1 cellular context compared by ENCODE assay signal in the genomic region with DNA sequence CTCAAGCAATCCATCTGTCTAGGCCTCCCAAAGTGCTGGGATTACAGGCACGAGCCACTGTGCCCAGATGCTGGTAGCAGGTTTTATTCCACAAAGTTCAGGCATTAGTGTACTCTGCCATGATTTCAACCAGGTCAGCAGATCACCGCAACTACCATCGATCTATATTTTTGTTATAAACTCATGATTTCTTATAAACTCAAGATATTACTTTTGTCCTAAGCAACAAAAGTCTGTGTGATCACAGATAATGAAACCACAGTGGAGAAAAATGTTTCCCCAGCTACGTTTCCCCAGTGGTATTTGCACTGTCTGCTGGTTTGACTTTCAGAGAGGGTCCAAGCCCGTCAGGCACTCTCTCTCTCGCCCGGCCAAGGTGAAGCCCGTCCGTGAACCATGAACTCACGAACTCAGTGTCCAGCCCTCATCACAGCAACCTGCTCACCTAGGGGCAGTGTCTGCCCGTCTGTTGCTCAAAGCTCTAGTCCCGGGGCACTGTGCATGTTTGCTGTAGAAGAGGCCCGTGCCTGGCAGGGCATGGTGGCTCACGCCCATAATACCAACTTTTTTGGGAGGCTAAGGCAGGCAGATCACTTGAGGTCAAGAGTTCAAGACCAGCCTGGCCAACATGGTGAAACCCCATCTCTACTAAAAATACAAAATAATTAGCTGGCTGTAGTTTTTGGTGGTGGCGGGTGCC.
TF ChIP-seq lines count a peak whose summit lies in the region.

No MANE protein-coding gene starts in this region.

TF ChIP-seq in HepG2, 621 proteins besides CTCF, POLR2A, EP300 and RAD21 (continued from another document and continues in another):
- TF ChIP-seq ZNF496 (CRISPR knock-in tag; IDR thresholded peaks at IDR 0.05; ENCODE audit: insufficient replicate concordance), result no peak
- TF ChIP-seq ZNF660 (CRISPR knock-in tag; IDR thresholded peaks at IDR 0.05; ENCODE audit: borderline replicate concordance, low read depth), result no peak
- no peak; the same call in 1 of the 2 replicates for TF ChIP-seq MYPOP (CRISPR knock-in tag; IDR thresholded peaks at IDR 0.05)
- peak; percentile 99 for TF ChIP-seq HNF4A (CRISPR knock-in tag; IDR thresholded peaks at IDR 0.05)
- peak; percentile 88; the same call in 1 of the 2 replicates for TF ChIP-seq FOXC1 (CRISPR knock-in tag; IDR thresholded peaks at IDR 0.05; ENCODE audit: borderline replicate concordance)
- no peak for TF ChIP-seq ZNF589 (CRISPR knock-in tag; conservative IDR thresholded peaks at IDR 0.05)
- TF ChIP-seq, protein P1, sequence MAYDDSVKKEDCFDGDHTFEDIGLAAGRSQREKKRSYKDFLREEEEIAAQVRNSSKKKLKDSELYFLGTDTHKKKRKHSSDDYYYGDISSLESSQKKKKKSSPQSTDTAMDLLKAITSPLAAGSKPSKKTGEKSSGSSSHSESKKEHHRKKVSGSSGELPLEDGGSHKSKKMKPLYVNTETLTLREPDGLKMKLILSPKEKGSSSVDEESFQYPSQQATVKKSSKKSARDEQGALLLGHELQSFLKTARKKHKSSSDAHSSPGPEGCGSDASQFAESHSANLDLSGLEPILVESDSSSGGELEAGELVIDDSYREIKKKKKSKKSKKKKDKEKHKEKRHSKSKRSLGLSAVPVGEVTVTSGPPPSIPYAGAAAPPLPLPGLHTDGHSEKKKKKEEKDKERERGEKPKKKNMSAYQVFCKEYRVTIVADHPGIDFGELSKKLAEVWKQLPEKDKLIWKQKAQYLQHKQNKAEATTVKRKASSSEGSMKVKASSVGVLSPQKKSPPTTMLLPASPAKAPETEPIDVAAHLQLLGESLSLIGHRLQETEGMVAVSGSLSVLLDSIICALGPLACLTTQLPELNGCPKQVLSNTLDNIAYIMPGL (CRISPR knock-in tag; IDR thresholded peaks at IDR 0.05; ENCODE audit: borderline replicate concordance in 1 of 2, low read depth in 1 of 2), result peak in 1 of 2 experiments; percentile 70; a peak in 2 of 4 replicates
- peak; percentile 64 for TF ChIP-seq ZFP90 (CRISPR knock-in tag; IDR thresholded peaks at IDR 0.05; ENCODE audit: borderline replicate concordance)
- peak; percentile 79; the same call in 1 of the 2 replicates for TF ChIP-seq ZNF761 (CRISPR knock-in tag; conservative IDR thresholded peaks at IDR 0.05)
- TF ChIP-seq DNMT1 (CRISPR knock-in tag; IDR thresholded peaks at IDR 0.05), result no peak
- TF ChIP-seq ZKSCAN8 (CRISPR knock-in tag; IDR thresholded peaks at IDR 0.05; ENCODE audit: borderline replicate concordance), result no peak
- TF ChIP-seq YY1 (IDR thresholded peaks at IDR 0.05; ENCODE audit: insufficient read depth, insufficient replicate concordance, low read depth, low read length), result peak; percentile 35
- TF ChIP-seq RBM22 (optimal IDR thresholded peaks at IDR 0.05; ENCODE audit: low read length), result no peak
- peak; percentile 18 for TF ChIP-seq IKZF4 (CRISPR knock-in tag; IDR thresholded peaks at IDR 0.05; ENCODE audit: borderline replicate concordance, low read depth, not compliant biosample characterization)
- TF ChIP-seq ZNF652 (CRISPR knock-in tag; IDR thresholded peaks at IDR 0.05; ENCODE audit: borderline replicate concordance, low read depth), result no peak
- peak; percentile 80 for TF ChIP-seq KDM2A (CRISPR knock-in tag; IDR thresholded peaks at IDR 0.05; ENCODE audit: borderline replicate concordance, low read depth)
- TF ChIP-seq ADNP (CRISPR knock-in tag; IDR thresholded peaks at IDR 0.05), result peak; percentile 91
- TF ChIP-seq SMAD9 (CRISPR knock-in tag; IDR thresholded peaks at IDR 0.05), result no peak
- no peak for TF ChIP-seq TCF12 (IDR thresholded peaks at IDR 0.05)
- TF ChIP-seq TCF12 (CRISPR knock-in tag; IDR thresholded peaks at IDR 0.05), result no peak
- TF ChIP-seq, protein P2, sequence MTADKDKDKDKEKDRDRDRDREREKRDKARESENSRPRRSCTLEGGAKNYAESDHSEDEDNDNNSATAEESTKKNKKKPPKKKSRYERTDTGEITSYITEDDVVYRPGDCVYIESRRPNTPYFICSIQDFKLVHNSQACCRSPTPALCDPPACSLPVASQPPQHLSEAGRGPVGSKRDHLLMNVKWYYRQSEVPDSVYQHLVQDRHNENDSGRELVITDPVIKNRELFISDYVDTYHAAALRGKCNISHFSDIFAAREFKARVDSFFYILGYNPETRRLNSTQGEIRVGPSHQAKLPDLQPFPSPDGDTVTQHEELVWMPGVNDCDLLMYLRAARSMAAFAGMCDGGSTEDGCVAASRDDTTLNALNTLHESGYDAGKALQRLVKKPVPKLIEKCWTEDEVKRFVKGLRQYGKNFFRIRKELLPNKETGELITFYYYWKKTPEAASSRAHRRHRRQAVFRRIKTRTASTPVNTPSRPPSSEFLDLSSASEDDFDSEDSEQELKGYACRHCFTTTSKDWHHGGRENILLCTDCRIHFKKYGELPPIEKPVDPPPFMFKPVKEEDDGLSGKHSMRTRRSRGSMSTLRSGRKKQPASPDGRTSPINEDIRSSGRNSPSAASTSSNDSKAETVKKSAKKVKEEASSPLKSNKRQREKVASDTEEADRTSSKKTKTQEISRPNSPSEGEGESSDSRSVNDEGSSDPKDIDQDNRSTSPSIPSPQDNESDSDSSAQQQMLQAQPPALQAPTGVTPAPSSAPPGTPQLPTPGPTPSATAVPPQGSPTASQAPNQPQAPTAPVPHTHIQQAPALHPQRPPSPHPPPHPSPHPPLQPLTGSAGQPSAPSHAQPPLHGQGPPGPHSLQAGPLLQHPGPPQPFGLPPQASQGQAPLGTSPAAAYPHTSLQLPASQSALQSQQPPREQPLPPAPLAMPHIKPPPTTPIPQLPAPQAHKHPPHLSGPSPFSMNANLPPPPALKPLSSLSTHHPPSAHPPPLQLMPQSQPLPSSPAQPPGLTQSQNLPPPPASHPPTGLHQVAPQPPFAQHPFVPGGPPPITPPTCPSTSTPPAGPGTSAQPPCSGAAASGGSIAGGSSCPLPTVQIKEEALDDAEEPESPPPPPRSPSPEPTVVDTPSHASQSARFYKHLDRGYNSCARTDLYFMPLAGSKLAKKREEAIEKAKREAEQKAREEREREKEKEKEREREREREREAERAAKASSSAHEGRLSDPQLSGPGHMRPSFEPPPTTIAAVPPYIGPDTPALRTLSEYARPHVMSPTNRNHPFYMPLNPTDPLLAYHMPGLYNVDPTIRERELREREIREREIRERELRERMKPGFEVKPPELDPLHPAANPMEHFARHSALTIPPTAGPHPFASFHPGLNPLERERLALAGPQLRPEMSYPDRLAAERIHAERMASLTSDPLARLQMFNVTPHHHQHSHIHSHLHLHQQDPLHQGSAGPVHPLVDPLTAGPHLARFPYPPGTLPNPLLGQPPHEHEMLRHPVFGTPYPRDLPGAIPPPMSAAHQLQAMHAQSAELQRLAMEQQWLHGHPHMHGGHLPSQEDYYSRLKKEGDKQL (CRISPR knock-in tag; IDR thresholded peaks at IDR 0.05; ENCODE audit: low read depth), result peak; percentile 26; the same call in 1 of the 2 replicates
- no peak for TF ChIP-seq SOX6 (IDR thresholded peaks at IDR 0.05)
- TF ChIP-seq SOX6 (CRISPR knock-in tag; IDR thresholded peaks at IDR 0.05), result peak; percentile 82
- no peak for TF ChIP-seq ZBTB21 (CRISPR knock-in tag; IDR thresholded peaks at IDR 0.05)
- TF ChIP-seq, protein P3, sequence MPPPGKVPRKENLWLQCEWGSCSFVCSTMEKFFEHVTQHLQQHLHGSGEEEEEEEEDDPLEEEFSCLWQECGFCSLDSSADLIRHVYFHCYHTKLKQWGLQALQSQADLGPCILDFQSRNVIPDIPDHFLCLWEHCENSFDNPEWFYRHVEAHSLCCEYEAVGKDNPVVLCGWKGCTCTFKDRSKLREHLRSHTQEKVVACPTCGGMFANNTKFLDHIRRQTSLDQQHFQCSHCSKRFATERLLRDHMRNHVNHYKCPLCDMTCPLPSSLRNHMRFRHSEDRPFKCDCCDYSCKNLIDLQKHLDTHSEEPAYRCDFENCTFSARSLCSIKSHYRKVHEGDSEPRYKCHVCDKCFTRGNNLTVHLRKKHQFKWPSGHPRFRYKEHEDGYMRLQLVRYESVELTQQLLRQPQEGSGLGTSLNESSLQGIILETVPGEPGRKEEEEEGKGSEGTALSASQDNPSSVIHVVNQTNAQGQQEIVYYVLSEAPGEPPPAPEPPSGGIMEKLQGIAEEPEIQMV (CRISPR knock-in tag; IDR thresholded peaks at IDR 0.05; ENCODE audit: low read depth), result peak; percentile 90; the same call in 1 of the 2 replicates
- TF ChIP-seq ZNF354B (CRISPR knock-in tag; IDR thresholded peaks at IDR 0.05), result no peak
- no peak for TF ChIP-seq ZSCAN12 (CRISPR knock-in tag; IDR thresholded peaks at IDR 0.05)
- TF ChIP-seq, protein P4, sequence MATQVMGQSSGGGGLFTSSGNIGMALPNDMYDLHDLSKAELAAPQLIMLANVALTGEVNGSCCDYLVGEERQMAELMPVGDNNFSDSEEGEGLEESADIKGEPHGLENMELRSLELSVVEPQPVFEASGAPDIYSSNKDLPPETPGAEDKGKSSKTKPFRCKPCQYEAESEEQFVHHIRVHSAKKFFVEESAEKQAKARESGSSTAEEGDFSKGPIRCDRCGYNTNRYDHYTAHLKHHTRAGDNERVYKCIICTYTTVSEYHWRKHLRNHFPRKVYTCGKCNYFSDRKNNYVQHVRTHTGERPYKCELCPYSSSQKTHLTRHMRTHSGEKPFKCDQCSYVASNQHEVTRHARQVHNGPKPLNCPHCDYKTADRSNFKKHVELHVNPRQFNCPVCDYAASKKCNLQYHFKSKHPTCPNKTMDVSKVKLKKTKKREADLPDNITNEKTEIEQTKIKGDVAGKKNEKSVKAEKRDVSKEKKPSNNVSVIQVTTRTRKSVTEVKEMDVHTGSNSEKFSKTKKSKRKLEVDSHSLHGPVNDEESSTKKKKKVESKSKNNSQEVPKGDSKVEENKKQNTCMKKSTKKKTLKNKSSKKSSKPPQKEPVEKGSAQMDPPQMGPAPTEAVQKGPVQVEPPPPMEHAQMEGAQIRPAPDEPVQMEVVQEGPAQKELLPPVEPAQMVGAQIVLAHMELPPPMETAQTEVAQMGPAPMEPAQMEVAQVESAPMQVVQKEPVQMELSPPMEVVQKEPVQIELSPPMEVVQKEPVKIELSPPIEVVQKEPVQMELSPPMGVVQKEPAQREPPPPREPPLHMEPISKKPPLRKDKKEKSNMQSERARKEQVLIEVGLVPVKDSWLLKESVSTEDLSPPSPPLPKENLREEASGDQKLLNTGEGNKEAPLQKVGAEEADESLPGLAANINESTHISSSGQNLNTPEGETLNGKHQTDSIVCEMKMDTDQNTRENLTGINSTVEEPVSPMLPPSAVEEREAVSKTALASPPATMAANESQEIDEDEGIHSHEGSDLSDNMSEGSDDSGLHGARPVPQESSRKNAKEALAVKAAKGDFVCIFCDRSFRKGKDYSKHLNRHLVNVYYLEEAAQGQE (IDR thresholded peaks at IDR 0.05; ENCODE audit: borderline replicate concordance in 1 of 2, low read depth in 1 of 2, low read length in 2 of 2), result no peak
- peak; percentile 66; the same call in 1 of the 2 replicates for TF ChIP-seq ZNF280B (CRISPR knock-in tag; IDR thresholded peaks at IDR 0.05; ENCODE audit: borderline replicate concordance)
- TF ChIP-seq ZNF747 (CRISPR knock-in tag; IDR thresholded peaks at IDR 0.05; ENCODE audit: borderline replicate concordance), result 0 out of 2 replicates have a peak, but pooled peaks have one; percentile 67
- no peak for TF ChIP-seq U2AF1 (optimal IDR thresholded peaks at IDR 0.05; ENCODE audit: low read depth, low read length)
- TF ChIP-seq KLF13 (CRISPR knock-in tag; IDR thresholded peaks at IDR 0.05), result no peak
- no peak for TF ChIP-seq ZNF382 (CRISPR knock-in tag; IDR thresholded peaks at IDR 0.05; ENCODE audit: borderline replicate concordance)
- TF ChIP-seq, protein P5, sequence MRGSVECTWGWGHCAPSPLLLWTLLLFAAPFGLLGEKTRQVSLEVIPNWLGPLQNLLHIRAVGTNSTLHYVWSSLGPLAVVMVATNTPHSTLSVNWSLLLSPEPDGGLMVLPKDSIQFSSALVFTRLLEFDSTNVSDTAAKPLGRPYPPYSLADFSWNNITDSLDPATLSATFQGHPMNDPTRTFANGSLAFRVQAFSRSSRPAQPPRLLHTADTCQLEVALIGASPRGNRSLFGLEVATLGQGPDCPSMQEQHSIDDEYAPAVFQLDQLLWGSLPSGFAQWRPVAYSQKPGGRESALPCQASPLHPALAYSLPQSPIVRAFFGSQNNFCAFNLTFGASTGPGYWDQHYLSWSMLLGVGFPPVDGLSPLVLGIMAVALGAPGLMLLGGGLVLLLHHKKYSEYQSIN (CRISPR knock-in tag; IDR thresholded peaks at IDR 0.05; ENCODE audit: borderline replicate concordance), result no peak
- no peak for TF ChIP-seq ATF7-NPFF (CRISPR knock-in tag; IDR thresholded peaks at IDR 0.05; ENCODE audit: low read depth)
- TF ChIP-seq ZSCAN20 (CRISPR knock-in tag; IDR thresholded peaks at IDR 0.05; ENCODE audit: borderline replicate concordance), result no peak
- no peak for TF ChIP-seq CCAR2 (optimal IDR thresholded peaks at IDR 0.05; ENCODE audit: low read depth, low read length)
- no peak for TF ChIP-seq ZNF101 (CRISPR knock-in tag; IDR thresholded peaks at IDR 0.05; ENCODE audit: borderline replicate concordance, low read depth)
- no peak for TF ChIP-seq REL (CRISPR knock-in tag; conservative IDR thresholded peaks at IDR 0.05)
- TF ChIP-seq RBAK (CRISPR knock-in tag; IDR thresholded peaks at IDR 0.05), result peak; percentile 46; the same call in 1 of the 2 replicates
- no peak for TF ChIP-seq SNAPC5 (CRISPR knock-in tag; IDR thresholded peaks at IDR 0.05; ENCODE audit: borderline replicate concordance)
